9 cellular contexts compared by ENCODE assay signal in genomic region chr20:31560900-31561598, GRCh38. TPM values are rescaled to one million over a fixed set of nuclear protein-coding genes. Genes with fewer than 3 reads are reported as not detected.
DNase-seq lines count a peak whose midpoint lies in the region; ATAC-seq and TF ChIP-seq lines count a peak whose summit lies in the region.
"Had no signal": no experiment of that assay in that cellular context is flagged by ENCODE, and none has a peak within 500 bp of the region (broad histone marks: within the 10 kb centered on the region; RNA-seq: fewer than 3 reads in every experiment).

No MANE protein-coding gene starts in this region.

- H3K4me3 Mint-ChIP-seq in activated naive CD8-positive, alpha-beta T cell treated with anti-CD3 and anti-CD28 coated beads, Interleukin-2, amount 50 U/mL, for 24 hours = no peak overlapping the region

- no peak for TF ChIP-seq CTCF in kidney epithelial cell (IDR thresholded peaks at IDR 0.05; ENCODE audit: insufficient read depth, low read length, poor library complexity, severe bottlenecking)

- no peaks in the 10 kb centered on the region for H3K27me3 Mint-ChIP-seq in activated naive CD8-positive, alpha-beta T cell treated with anti-CD3 and anti-CD28 coated beads, Interleukin-2, amount 50 U/mL, for 24 hours

- H3K27ac ChIP-seq in aorta (ENCODE audit: low read depth in 1 of 2, low read length in 2 of 2) = peak overlapping the region in 1 of 2 donors; percentile 91

- intact Hi-C loops in aorta (cut with DNase I) = loop anchor here in 1 of 2 donors (5.0 kb wide), 1 partner anchor 161 kb away; the partner anchor contains the start of gene BCL2L1
- intact Hi-C loops in sciatic nerve (cut with DNase I) = no loop called here

- H3K36me3 ChIP-seq in kidney epithelial cell (ENCODE audit: control insufficient read depth, insufficient read depth, low read length) (peaks cover 3% of the 10 kb centered on the region), aorta (ENCODE audit: control insufficient read depth in 1 of 2, insufficient read depth in 2 of 2, low read length in 1 of 2) (peaks cover 0 to 4% of the 10 kb centered on the region in 2 donors)

- peaks cover 3 to 4% of the 10 kb centered on the region in 2 donors for H3K4me1 ChIP-seq in aorta (ENCODE audit: control insufficient read depth in 1 of 2, insufficient read depth in 2 of 2, low read length in 2 of 2)

- DNase-seq in activated naive CD4-positive, alpha-beta T cell treated with anti-CD3 and anti-CD28 coated beads, Interleukin-2, amount 50 U/mL, for 72 hours (ENCODE audit: low spot score in 2 of 2) = no peak
- no peak for DNase-seq in activated naive CD4-positive, alpha-beta T cell (lab: John Stamatoyannopoulos, UW)
- DNase-seq in activated naive CD8-positive, alpha-beta T cell treated with anti-CD3 and anti-CD28 coated beads, Interleukin-2, amount 50 U/mL, for 24 hours = no peak
- DNase-seq in kidney epithelial cell (ENCODE audit: low read depth) (peak; percentile 94), aorta (peak in 1 of 2 donors; percentile 75), sciatic nerve (ENCODE audit: low spot score) (no peak), GM19240 (ENCODE audit: insufficient read length, low spot score) (no peak)
- DNase-seq in stimulated activated CD4-positive, alpha-beta T cell treated with anti-CD3 and anti-CD28 coated beads, Interleukin-12 subunit alpha, Interleukin-12 subunit beta, amount 100 ng/mL, for 4 hours = no peak
- DNase-seq: NCI-H526 treated with DMSO at 0.1 percent for 48 hours had no signal

- H3K9me3 ChIP-seq in aorta (ENCODE audit: control insufficient read depth, low read length) = no peaks in the 10 kb centered on the region

- H3K27me3 ChIP-seq in kidney epithelial cell (ENCODE audit: control insufficient read depth, insufficient read depth, low read length) (no peaks in the 10 kb centered on the region), aorta (ENCODE audit: control insufficient read depth in 1 of 2, insufficient read depth in 2 of 2, low read length in 1 of 2) (no peaks in the 10 kb centered on the region)

- no peaks in the 10 kb centered on the region for H3K9me3 Mint-ChIP-seq in activated naive CD4-positive, alpha-beta T cell treated with anti-CD3 and anti-CD28 coated beads, Interleukin-2, amount 50 U/mL, for 72 hours
- H3K9me3 Mint-ChIP-seq in activated naive CD8-positive, alpha-beta T cell treated with anti-CD3 and anti-CD28 coated beads, Interleukin-2, amount 50 U/mL, for 24 hours = no peaks in the 10 kb centered on the region

- peak in 1 of 2 donors; percentile 64 for ATAC-seq in activated naive CD4-positive, alpha-beta T cell treated with anti-CD3 and anti-CD28 coated beads, Interleukin-2, amount 50 U/mL, for 72 hours
- ATAC-seq in activated naive CD8-positive, alpha-beta T cell treated with anti-CD3 and anti-CD28 coated beads, Interleukin-2, amount 50 U/mL, for 24 hours = peak; percentile 18
- ATAC-seq in aorta (ENCODE audit: low FRiP score) = peak; percentile 68
- ATAC-seq in sciatic nerve = no peak

- H3K36me3 Mint-ChIP-seq in activated naive CD4-positive, alpha-beta T cell treated with anti-CD3 and anti-CD28 coated beads, Interleukin-2, amount 50 U/mL, for 72 hours = peaks cover 21 to 23% of the 10 kb centered on the region in 2 donors
- H3K36me3 Mint-ChIP-seq in activated naive CD8-positive, alpha-beta T cell treated with anti-CD3 and anti-CD28 coated beads, Interleukin-2, amount 50 U/mL, for 24 hours (ENCODE audit: low read depth) = peaks cover 53% of the 10 kb centered on the region

- H3K27ac Mint-ChIP-seq in activated naive CD4-positive, alpha-beta T cell treated with anti-CD3 and anti-CD28 coated beads, Interleukin-2, amount 50 U/mL, for 72 hours = peak overlapping the region; percentile 84 to 88
- H3K27ac Mint-ChIP-seq in activated naive CD8-positive, alpha-beta T cell treated with anti-CD3 and anti-CD28 coated beads, Interleukin-2, amount 50 U/mL, for 24 hours = peak overlapping the region; percentile 62

- H3K4me3 ChIP-seq in kidney epithelial cell (ENCODE audit: low read depth, low read length) (no peak overlapping the region), aorta (ENCODE audit: low read length in 2 of 2) (no peak overlapping the region)

- H3K4me1 Mint-ChIP-seq in activated naive CD8-positive, alpha-beta T cell treated with anti-CD3 and anti-CD28 coated beads, Interleukin-2, amount 50 U/mL, for 24 hours = peaks cover 29% of the 10 kb centered on the region

- WGBS in aorta, 2 donors = 21 to 25% methylated on average over 6 of the region's 6 CpGs

RNA-seq across cellular contexts. Expression of gene ID1, which starts 44.0 kb away (rescaled TPM):
- total RNA-seq in activated naive CD4-positive, alpha-beta T cell treated with anti-CD3 and anti-CD28 coated beads, Interleukin-2, amount 50 U/mL, for 72 hours = 10 to 100 TPM in 1 of 2 donors, 1 to 10 TPM in 1; 1.4 to 19.4 TPM
- 27.5 and 32.1 TPM in 2 replicates for total RNA-seq in kidney epithelial cell
- total RNA-seq in aorta = 100 to 1,000 TPM; 170 to 396 TPM
- polyA plus RNA-seq in aorta = 100 to 1,000 TPM; 163 to 382 TPM
- total RNA-seq in sciatic nerve = 373 TPM

RNA-seq across cellular contexts. Expression of gene HM13, which starts 46.8 kb away (rescaled TPM):
- 100 to 1,000 TPM; 108 to 124 TPM for total RNA-seq in activated naive CD4-positive, alpha-beta T cell treated with anti-CD3 and anti-CD28 coated beads, Interleukin-2, amount 50 U/mL, for 72 hours
- 116 and 133 TPM in 2 replicates for total RNA-seq in kidney epithelial cell
- 100 to 1,000 TPM; 136 to 139 TPM for total RNA-seq in aorta
- 100 to 1,000 TPM in 1 of 2 donors, 10 to 100 TPM in 1; 41.8 to 108 TPM for polyA plus RNA-seq in aorta
- total RNA-seq in sciatic nerve = 106 TPM
